ENCODE assay signal across 8 cellular contexts in the genomic region with DNA sequence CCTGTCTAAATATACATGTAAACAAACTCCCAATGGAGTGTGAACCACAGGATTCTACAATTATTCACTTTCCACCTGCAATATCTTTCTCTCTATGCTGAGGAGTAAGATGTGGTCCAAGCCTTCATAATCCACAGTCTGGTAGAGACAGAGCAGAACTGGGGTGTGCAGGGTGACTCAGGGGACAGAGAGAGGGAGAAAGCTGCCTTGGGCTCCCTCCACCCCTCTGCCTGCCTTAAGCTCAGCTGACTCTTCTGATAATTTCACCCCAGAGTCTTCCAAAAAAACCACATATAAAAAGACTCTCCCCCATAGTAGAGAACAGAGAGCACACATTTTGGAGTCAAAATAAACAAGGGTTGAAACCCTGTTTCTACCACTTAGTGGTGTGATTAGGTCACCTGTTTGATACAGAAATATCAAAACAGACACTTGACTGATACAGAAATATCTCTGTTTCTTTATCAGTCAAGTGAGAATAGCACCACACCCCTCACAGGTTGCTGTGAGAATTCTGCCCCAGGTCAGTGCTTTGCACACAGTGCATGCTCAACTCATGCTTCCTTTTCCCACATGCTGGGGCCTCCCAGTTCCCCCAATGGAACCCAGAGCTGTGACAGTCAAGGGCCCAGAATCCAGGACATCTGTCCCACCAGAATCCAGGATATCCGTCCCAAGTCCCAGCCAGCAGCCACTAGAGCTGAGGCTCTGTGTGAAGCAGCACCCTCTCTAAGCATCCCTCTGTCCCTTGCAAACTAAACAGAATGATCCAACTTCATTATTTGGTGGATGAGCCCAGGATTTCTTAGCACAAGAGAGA. TPM values are rescaled to one million over a fixed set of nuclear protein-coding genes. Genes with fewer than 3 reads are reported as not detected.
A peak's percentile ranks its signal among the peaks of the same experiment; 100 is the strongest.
DNase-seq lines count a peak whose midpoint lies in the region; ATAC-seq and TF ChIP-seq lines count a peak whose summit lies in the region.

No MANE protein-coding gene starts in this region.

- no peak for TF ChIP-seq CTCF in GM06990 (IDR thresholded peaks at IDR 0.05; ENCODE audit: insufficient read depth, low read length, poor library complexity, severe bottlenecking)
- TF ChIP-seq CTCF in OCI-LY3 (IDR thresholded peaks at IDR 0.05; ENCODE audit: low read depth, low read length), result no peak

- H3K27ac Mint-ChIP-seq in immature natural killer cell, result peak overlapping the region; percentile 91 to 98 (median 98)

- H3K4me1 ChIP-seq in OCI-LY3 (ENCODE audit: low read length), result peaks cover 43% of the 10 kb centered on the region

- H3K4me2 ChIP-seq in OCI-LY3 (ENCODE audit: low read length), result peak overlapping the region; percentile 82

- peak overlapping the region; percentile 64 to 84 (median 73) for H3K4me3 Mint-ChIP-seq in immature natural killer cell

- no peaks in the 10 kb centered on the region for H4K20me1 ChIP-seq in OCI-LY3 (ENCODE audit: insufficient read depth, low read length)

- no peak overlapping the region for H2AFZ ChIP-seq in OCI-LY3 (ENCODE audit: low read depth, low read length)

- H3K9me3 Mint-ChIP-seq in immature natural killer cell, result no peaks in the 10 kb centered on the region

- H3K4me3 ChIP-seq in GM06990 (replicated peaks; ENCODE audit: low read depth, low read length), result peak overlapping the region; percentile 55
- peak overlapping the region; percentile 77 for H3K4me3 ChIP-seq in OCI-LY3 (ENCODE audit: low read length)

- no peaks in the 10 kb centered on the region for H3K9me3 ChIP-seq in OCI-LY3 (ENCODE audit: insufficient read depth, low read length)

- H3K4me1 Mint-ChIP-seq in immature natural killer cell, result peaks cover 48 to 73% of the 10 kb centered on the region in 2 donors

- ATAC-seq in GM21390 (IDR thresholded peaks at IDR 0.05; ENCODE audit: unreplicated experiment) (peak; percentile 64), HG03196 (IDR thresholded peaks at IDR 0.05; ENCODE audit: unreplicated experiment) (no peak)

- H3K9ac ChIP-seq in OCI-LY3 (ENCODE audit: low read length), result peak overlapping the region; percentile 75

- H3K36me3 ChIP-seq in GM06990 (ENCODE audit: control insufficient read depth, insufficient read depth, low read length) (peaks cover 8% of the 10 kb centered on the region), OCI-LY3 (replicated peaks; ENCODE audit: low read depth, low read length) (peaks cover 14% of the 10 kb centered on the region)

- H3K27me3 Mint-ChIP-seq in immature natural killer cell (ENCODE audit: low read depth in 3 of 3), result peaks cover 0 to 6% (median 5%) of the 10 kb centered on the region in 3 donors

- H3K27me3 ChIP-seq in GM06990 (replicated peaks; ENCODE audit: control insufficient read depth, insufficient read depth, low read length) (no peaks in the 10 kb centered on the region), OCI-LY3 (ENCODE audit: low read depth, low read length) (no peaks in the 10 kb centered on the region)

- peaks cover 12% of the 10 kb centered on the region; the same call in 1 of the 2 replicates for H3K79me2 ChIP-seq in OCI-LY3 (ENCODE audit: low read length)

- peak; percentile 43 for DNase-seq in GM06990 (ENCODE audit: extremely low read depth, insufficient read length)
- DNase-seq in immature natural killer cell, result peak; percentile 7 to 32 (median 32)
- no peak for DNase-seq in NCI-H526 treated with DMSO at 0.1 percent for 48 hours (lab: John Stamatoyannopoulos, UW)
- no peak for DNase-seq in NCI-H1105 treated with DMSO at 0.1 percent for 48 hours (lab: John Stamatoyannopoulos, UW)
- no peak for DNase-seq in LoVo (ENCODE audit: low spot score)

- peaks cover 0 to 14% (median 3%) of the 10 kb centered on the region in 3 donors for H3K36me3 Mint-ChIP-seq in immature natural killer cell

- H3K27ac ChIP-seq in OCI-LY3 (ENCODE audit: low read length), result peak overlapping the region; percentile 87

RNA-seq across cellular contexts. Expression of gene TREML2, which starts 1.3 kb away (rescaled TPM):
- 1 to 10 TPM in 1 of 3 donors, under 1 TPM in 1, not detected in 1; 0.89 to 1.2 TPM for polyA plus RNA-seq in immature natural killer cell

RNA-seq across cellular contexts. Expression of gene TREML4, which starts 28.5 kb away (rescaled TPM):
- polyA plus RNA-seq in immature natural killer cell, result not detected

RNA-seq across cellular contexts. Expression of gene TREM2, which starts 36.7 kb away (rescaled TPM):
- not detected for polyA plus RNA-seq in immature natural killer cell

RNA-seq across cellular contexts. Expression of gene TREML1, which starts 45.5 kb away (rescaled TPM):
- polyA plus RNA-seq in immature natural killer cell, result 1 to 10 TPM in 2 of 3 donors, not detected in 1; 2.4 to 6.2 TPM

Comparison
In these comparisons a context has a peak if more than half of its experiments do, and no peak if none do; other contexts are left out.
1. DNase-seq: peak in GM06990 (single experiment) and immature natural killer cell (3 of 3); none in NCI-H526 treated with DMSO at 0.1 percent for 48 hours (single experiment), NCI-H1105 treated with DMSO at 0.1 percent for 48 hours (single experiment) and LoVo (single experiment).